20 cellular contexts compared by ENCODE assay signal in genomic region chr6:126620747-126621146, GRCh38.
"Had no signal": no experiment of that assay in that cellular context is flagged by ENCODE, and none has a peak within 500 bp of the region (broad histone marks: within the 10 kb centered on the region; RNA-seq: fewer than 3 reads in every experiment).

No MANE protein-coding gene starts in this region.

- H3K4me3 ChIP-seq: hepatocyte, left ventricle myocardium inferior, lower lobe of right lung, right atrium auricular region, sigmoid colon, skin epidermis, thoracic aorta, transverse colon had no signal

- DNase-seq: dermis blood vessel endothelial cell; endodermal cell; erythroblast; foreskin keratinocyte; kidney; left cardiac atrium; left ventricle myocardium inferior; lower lobe of right lung; natural killer cell; posterior cingulate gyrus; sigmoid colon; stimulated activated CD4-positive, alpha-beta T cell treated with anti-CD3 and anti-CD28 coated beads, Interleukin-2, amount 100 ng/mL, for 24 hours; stimulated activated CD4-positive, alpha-beta T cell treated with anti-CD3 and anti-CD28 coated beads, Interleukin-4, amount 100 ng/mL, for 4 hours; stimulated activated naive B cell treated with anti-CD40 and anti-IgM and Interleukin-4, amounts not matched to agents 10 μg/mL and 1 μg/mL and 100 μg/mL, for 72 hours; stimulated activated naive CD8-positive, alpha-beta T cell treated with anti-CD3 and anti-CD28 coated beads, Interleukin-15, amount 100 ng/mL, for 72 hours; transverse colon had no signal

- H3K27me3 ChIP-seq: foreskin keratinocyte, hepatocyte, right atrium auricular region, sigmoid colon, transverse colon had no signal

- H3K9me3 ChIP-seq: left ventricle myocardium inferior, lower lobe of right lung, right atrium auricular region, sigmoid colon, thoracic aorta, transverse colon had no signal

- H3K36me3 ChIP-seq: left ventricle myocardium inferior, lower lobe of right lung, right atrium auricular region, sigmoid colon, thoracic aorta, transverse colon had no signal

- H3K27ac ChIP-seq: foreskin keratinocyte, hepatocyte, left ventricle myocardium inferior, lower lobe of right lung, right atrium auricular region, sigmoid colon, skin epidermis, thoracic aorta, transverse colon had no signal

- H3K79me2 ChIP-seq: hepatocyte had no signal

- H3K4me2 ChIP-seq: hepatocyte had no signal

- H3K4me1 ChIP-seq: foreskin keratinocyte, left ventricle myocardium inferior, lower lobe of right lung, right atrium auricular region, sigmoid colon, transverse colon had no signal

- H2AFZ ChIP-seq: hepatocyte had no signal
